Comparison of ENCODE assay signal across 8 cellular contexts in the genomic region with DNA sequence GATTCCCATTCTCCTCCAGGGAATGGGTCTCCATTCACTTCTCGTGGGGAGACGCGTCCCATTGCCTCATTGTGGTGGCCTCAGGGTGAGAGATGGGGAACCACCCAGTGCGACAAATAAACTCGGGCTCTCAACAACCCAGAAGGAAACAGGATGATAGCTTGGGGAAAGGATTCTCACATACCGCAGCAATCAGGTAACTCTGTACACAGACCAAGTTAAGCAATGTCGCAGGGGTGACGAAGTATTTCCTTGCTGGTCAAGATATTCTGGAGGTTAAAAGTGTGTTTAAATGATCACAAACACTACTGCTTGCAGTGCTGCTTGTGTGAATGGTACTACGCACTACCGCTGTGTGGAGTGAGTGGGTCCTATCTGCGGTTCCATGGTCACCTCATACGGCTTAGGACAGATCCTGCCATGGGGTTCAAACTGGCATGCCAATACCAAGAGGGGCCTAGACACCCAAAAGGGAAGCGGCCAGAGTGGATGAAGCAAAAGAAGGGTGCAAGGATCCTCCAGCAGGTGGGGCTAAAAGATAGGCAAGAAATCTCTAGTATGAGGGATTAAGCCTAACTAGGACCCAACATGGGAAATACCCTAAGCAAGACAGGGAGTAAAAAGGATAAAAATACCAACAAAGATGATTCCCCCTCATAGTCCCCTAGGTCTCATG.
DNase-seq lines count a peak whose midpoint lies in the region; ATAC-seq, FAIRE-seq and TF ChIP-seq lines count a peak whose summit lies in the region.

No MANE protein-coding gene starts in this region.

- peak overlapping the region; percentile 83 for H3K27ac Mint-ChIP-seq in stimulated activated effector memory CD8-positive, alpha-beta T cell treated with anti-CD3 and anti-CD28 coated beads, Interleukin-12 subunit alpha, Interleukin-12 subunit beta, amount 100 ng/mL, for 72 hours

- H3K9me3 Mint-ChIP-seq in stimulated activated effector memory CD8-positive, alpha-beta T cell treated with anti-CD3 and anti-CD28 coated beads, Interleukin-12 subunit alpha, Interleukin-12 subunit beta, amount 100 ng/mL, for 72 hours: no peaks in the 10 kb centered on the region

- no peak overlapping the region for H3K4me3 Mint-ChIP-seq in stimulated activated effector memory CD8-positive, alpha-beta T cell treated with anti-CD3 and anti-CD28 coated beads, Interleukin-12 subunit alpha, Interleukin-12 subunit beta, amount 100 ng/mL, for 72 hours

- ATAC-seq in HG03097 (IDR thresholded peaks at IDR 0.05; ENCODE audit: low FRiP score, unreplicated experiment): peak; percentile 65
- peak; percentile 42 for ATAC-seq in stimulated activated effector memory CD8-positive, alpha-beta T cell treated with anti-CD3 and anti-CD28 coated beads, Interleukin-12 subunit alpha, Interleukin-12 subunit beta, amount 100 ng/mL, for 72 hours

- H3K4me1 Mint-ChIP-seq in stimulated activated effector memory CD8-positive, alpha-beta T cell treated with anti-CD3 and anti-CD28 coated beads, Interleukin-12 subunit alpha, Interleukin-12 subunit beta, amount 100 ng/mL, for 72 hours: peaks cover 14% of the 10 kb centered on the region

- H3K36me3 Mint-ChIP-seq in stimulated activated effector memory CD8-positive, alpha-beta T cell treated with anti-CD3 and anti-CD28 coated beads, Interleukin-12 subunit alpha, Interleukin-12 subunit beta, amount 100 ng/mL, for 72 hours: no peaks in the 10 kb centered on the region

- no peak overlapping the region for H3K4me3 ChIP-seq in AG04449 (ENCODE audit: low read depth, low read length)

- FAIRE-seq in GM18507 (lab: Jason Lieb, UNC): peak; percentile 60

- TF ChIP-seq CTCF in AG04449 (IDR thresholded peaks at IDR 0.05; ENCODE audit: insufficient read depth, low read length, missing control alignments): peak; percentile 58

- DNase-seq in AG04449 (ENCODE audit: low read depth, low spot score): peak; percentile 9
- peak; percentile 1 for DNase-seq in GM18507 (ENCODE audit: extremely low spot score, insufficient read length, low read depth)
- DNase-seq in NCI-H446 treated with DMSO at 0.1 percent for 48 hours (lab: John Stamatoyannopoulos, UW): peak; percentile 48
- DNase-seq in activated CD4-positive, alpha-beta T cell treated with anti-CD3 and anti-CD28 coated beads, Interleukin-2, amount 50 U/mL, for 24 hours (ENCODE audit: low read depth in 1 of 2, low spot score in 1 of 2): peak; percentile 9 to 57
- DNase-seq in effector CD8-positive, alpha-beta T cell (lab: John Stamatoyannopoulos, UW): peak; percentile 30
- DNase-seq in mucosa of gallbladder (ENCODE audit: low spot score): peak; percentile 48
- peak; percentile 8 to 67 for DNase-seq in stimulated activated effector memory CD8-positive, alpha-beta T cell treated with anti-CD3 and anti-CD28 coated beads, Interleukin-12 subunit alpha, Interleukin-12 subunit beta, amount 100 ng/mL, for 72 hours (ENCODE audit: low spot score in 2 of 2)

- POLR2A ChIA-PET in AG04449 (lab: Yijun Ruan, JAX): no interaction called here

- CTCF ChIA-PET in AG04449 (lab: Yijun Ruan, JAX): interaction anchor here (1.0 kb wide), 1 partner anchor 225 kb away, joined by 3 read pairs; no protein-coding TSS in a partner anchor
